18 cellular contexts compared by ENCODE assay signal in the genomic region with DNA sequence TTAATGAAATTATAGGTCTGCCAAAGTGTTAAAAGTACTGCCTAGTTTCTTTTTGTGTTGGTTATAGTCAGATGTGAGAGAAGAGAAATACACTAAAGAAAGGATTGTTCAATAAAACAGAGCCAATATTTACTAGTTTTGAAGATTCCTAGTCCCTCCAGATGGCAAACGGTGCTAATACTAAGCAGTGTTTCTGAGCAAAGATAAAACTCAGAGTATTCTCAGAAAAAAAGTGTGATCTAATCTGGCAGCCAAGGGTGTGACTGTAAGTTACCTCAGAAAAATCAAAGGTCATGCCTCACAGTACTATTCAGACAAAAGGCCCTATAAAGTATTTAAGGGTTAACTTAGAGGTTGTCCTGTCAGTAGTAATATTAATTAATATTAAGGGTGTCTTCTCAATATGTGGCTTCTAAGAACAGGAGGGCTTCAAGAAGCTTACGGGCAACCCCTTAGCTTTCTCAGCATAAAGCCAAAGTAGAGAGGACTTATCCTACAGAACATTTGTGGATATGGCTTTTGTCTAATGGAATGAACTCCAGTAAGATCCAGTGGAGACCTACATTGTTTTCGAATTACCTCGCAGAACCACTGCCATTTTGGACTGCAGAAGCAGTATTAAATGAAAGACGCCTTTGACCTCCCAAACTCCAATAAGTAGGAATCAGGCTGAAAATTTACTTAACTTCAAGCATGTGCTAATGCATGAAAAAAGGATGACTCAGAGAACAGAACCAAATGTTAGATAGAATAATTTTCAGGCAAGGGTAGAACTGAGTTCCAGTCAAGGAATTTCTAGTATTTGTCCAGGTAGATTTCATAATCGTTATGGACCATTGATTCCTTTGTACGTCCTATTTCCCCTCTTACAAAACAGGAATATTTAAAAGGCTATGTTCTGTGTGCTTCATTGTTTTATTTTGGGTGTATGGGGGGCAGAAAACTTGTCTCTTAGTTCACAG. TPM values are rescaled to one million over a fixed set of nuclear protein-coding genes. Genes with fewer than 3 reads are reported as not detected.
DNase-seq lines count a peak whose midpoint lies in the region; ATAC-seq lines count a peak whose summit lies in the region.
"Had no signal": no experiment of that assay in that cellular context is flagged by ENCODE, and none has a peak within 500 bp of the region (broad histone marks: within the 10 kb centered on the region; RNA-seq: fewer than 3 reads in every experiment).

No MANE protein-coding gene starts in this region.

- peaks cover 36% of the 10 kb centered on the region for H3K4me1 Mint-ChIP-seq in activated CD4-positive, alpha-beta T cell treated with anti-CD3 and anti-CD28 coated beads, Interleukin-2, amount 10 ng/mL, durations not matched to agents 24 days and 14 days
- peaks cover 37% of the 10 kb centered on the region for H3K4me1 Mint-ChIP-seq in activated T-helper 2 cell treated with anti-CD3 and anti-CD28 coated beads, Interferon-gamma antibody, Interleukin-2, Interleukin-4, amounts not matched to agents 10 μg/mL and 5 μg/mL and 100 μg/mL, durations not matched to agents 14 hours and 24 hours and 36 hours (ENCODE audit: low read depth)
- H3K4me1 Mint-ChIP-seq in stimulated activated naive CD8-positive, alpha-beta T cell treated with anti-CD3 and anti-CD28 coated beads, Interleukin-15, Interleukin-2, amounts not matched to agents 100 ng/mL and 50 ng/mL, for 24 hours (ENCODE audit: low read depth), result peaks cover 68% of the 10 kb centered on the region

- intact Hi-C loops in activated CD4-positive, alpha-beta T cell treated with anti-CD3 and anti-CD28 coated beads, Interleukin-2, amount 10 ng/mL, durations not matched to agents 24 days and 14 days (cut with micrococcal nuclease), result no loop called here
- intact Hi-C loops in activated T-helper 2 cell treated with anti-CD3 and anti-CD28 coated beads, Interferon-gamma antibody, Interleukin-2, Interleukin-4, amounts not matched to agents 10 μg/mL and 5 μg/mL and 100 μg/mL, durations not matched to agents 14 hours and 24 hours and 36 hours (cut with micrococcal nuclease), result no loop called here
- intact Hi-C loops in left colon (cut with DNase I, micrococcal nuclease), result no loop called here

- peaks cover 14% of the 10 kb centered on the region for H3K9me3 Mint-ChIP-seq in activated CD4-positive, alpha-beta T cell treated with anti-CD3 and anti-CD28 coated beads, Interleukin-2, amount 10 ng/mL, durations not matched to agents 24 days and 14 days
- H3K9me3 Mint-ChIP-seq in activated T-helper 2 cell treated with anti-CD3 and anti-CD28 coated beads, Interferon-gamma antibody, Interleukin-2, Interleukin-4, amounts not matched to agents 10 μg/mL and 5 μg/mL and 100 μg/mL, durations not matched to agents 14 hours and 24 hours and 36 hours, result peaks cover 16% of the 10 kb centered on the region
- peaks cover 20% of the 10 kb centered on the region for H3K9me3 Mint-ChIP-seq in stimulated activated naive CD8-positive, alpha-beta T cell treated with anti-CD3 and anti-CD28 coated beads, Interleukin-15, Interleukin-2, amounts not matched to agents 100 ng/mL and 50 ng/mL, for 24 hours

- H3K27ac Mint-ChIP-seq in activated CD4-positive, alpha-beta T cell treated with anti-CD3 and anti-CD28 coated beads, Interleukin-2, amount 10 ng/mL, durations not matched to agents 24 days and 14 days, result peak overlapping the region; percentile 16
- peak overlapping the region; percentile 7 for H3K27ac Mint-ChIP-seq in activated T-helper 2 cell treated with anti-CD3 and anti-CD28 coated beads, Interferon-gamma antibody, Interleukin-2, Interleukin-4, amounts not matched to agents 10 μg/mL and 5 μg/mL and 100 μg/mL, durations not matched to agents 14 hours and 24 hours and 36 hours
- peak overlapping the region; percentile 41 for H3K27ac Mint-ChIP-seq in stimulated activated naive CD8-positive, alpha-beta T cell treated with anti-CD3 and anti-CD28 coated beads, Interleukin-15, Interleukin-2, amounts not matched to agents 100 ng/mL and 50 ng/mL, for 24 hours

- H3K27me3 Mint-ChIP-seq in activated CD4-positive, alpha-beta T cell treated with anti-CD3 and anti-CD28 coated beads, Interleukin-2, amount 10 ng/mL, durations not matched to agents 24 days and 14 days, result no peaks in the 10 kb centered on the region
- no peaks in the 10 kb centered on the region for H3K27me3 Mint-ChIP-seq in activated T-helper 2 cell treated with anti-CD3 and anti-CD28 coated beads, Interferon-gamma antibody, Interleukin-2, Interleukin-4, amounts not matched to agents 10 μg/mL and 5 μg/mL and 100 μg/mL, durations not matched to agents 14 hours and 24 hours and 36 hours (ENCODE audit: low read depth)
- H3K27me3 Mint-ChIP-seq in stimulated activated naive CD8-positive, alpha-beta T cell treated with anti-CD3 and anti-CD28 coated beads, Interleukin-15, Interleukin-2, amounts not matched to agents 100 ng/mL and 50 ng/mL, for 24 hours, result no peaks in the 10 kb centered on the region

- H3K4me3 Mint-ChIP-seq in activated CD4-positive, alpha-beta T cell treated with anti-CD3 and anti-CD28 coated beads, Interleukin-2, amount 10 ng/mL, durations not matched to agents 24 days and 14 days, result no peak overlapping the region
- no peak overlapping the region for H3K4me3 Mint-ChIP-seq in activated T-helper 2 cell treated with anti-CD3 and anti-CD28 coated beads, Interferon-gamma antibody, Interleukin-2, Interleukin-4, amounts not matched to agents 10 μg/mL and 5 μg/mL and 100 μg/mL, durations not matched to agents 14 hours and 24 hours and 36 hours (ENCODE audit: low read depth)
- H3K4me3 Mint-ChIP-seq in stimulated activated naive CD8-positive, alpha-beta T cell treated with anti-CD3 and anti-CD28 coated beads, Interleukin-15, Interleukin-2, amounts not matched to agents 100 ng/mL and 50 ng/mL, for 24 hours, result no peak overlapping the region

- DNase-seq in activated CD4-positive, alpha-beta T cell treated with anti-CD3 and anti-CD28 coated beads, Interleukin-2, amount 10 ng/mL, durations not matched to agents 24 days and 14 days, result no peak
- no peak for DNase-seq in activated CD4-positive, alpha-beta T cell treated with anti-CD3 and anti-CD28 coated beads for 48 hours
- DNase-seq in activated T-helper 2 cell treated with anti-CD3 and anti-CD28 coated beads, Interferon-gamma antibody, Interleukin-2, Interleukin-4, amounts not matched to agents 10 μg/mL and 5 μg/mL and 100 μg/mL, durations not matched to agents 14 hours and 24 hours and 36 hours (ENCODE audit: low spot score), result no peak
- DNase-seq in left colon (no peak), NCI-H1092 treated with DMSO at 0.1 percent for 48 hours (lab: John Stamatoyannopoulos, UW) (no peak), NOMO-1 treated with dmso at 0.1 percent for 144 hours (lab: John Stamatoyannopoulos, UW; ENCODE audit: unreplicated experiment) (no peak)
- DNase-seq: AML-193, C1 segment of cervical spinal cord, DMS53, GDM1, Kasumi-1, NCI-H1417, NCI-H187, NCI-H446 treated with DMSO at 0.1 percent for 48 hours, NCI-H526 treated with DMSO at 0.1 percent for 48 hours, Right ventricle myocardium superior had no signal

- ATAC-seq in left colon (peak; percentile 27), GM21528 (IDR thresholded peaks at IDR 0.05; ENCODE audit: low FRiP score, unreplicated experiment) (no peak)

- H3K36me3 Mint-ChIP-seq in activated CD4-positive, alpha-beta T cell treated with anti-CD3 and anti-CD28 coated beads, Interleukin-2, amount 10 ng/mL, durations not matched to agents 24 days and 14 days (ENCODE audit: low read depth), result peaks cover 76% of the 10 kb centered on the region
- peaks cover 94% of the 10 kb centered on the region for H3K36me3 Mint-ChIP-seq in activated T-helper 2 cell treated with anti-CD3 and anti-CD28 coated beads, Interferon-gamma antibody, Interleukin-2, Interleukin-4, amounts not matched to agents 10 μg/mL and 5 μg/mL and 100 μg/mL, durations not matched to agents 14 hours and 24 hours and 36 hours (ENCODE audit: low read depth)
- peaks cover 100% of the 10 kb centered on the region for H3K36me3 Mint-ChIP-seq in stimulated activated naive CD8-positive, alpha-beta T cell treated with anti-CD3 and anti-CD28 coated beads, Interleukin-15, Interleukin-2, amounts not matched to agents 100 ng/mL and 50 ng/mL, for 24 hours (ENCODE audit: low read depth)

RNA-seq across cellular contexts. Expression of a gene that starts 46.6 kb away (rescaled TPM):
- 102 and 112 TPM in 2 replicates for total RNA-seq in activated CD4-positive, alpha-beta T cell treated with anti-CD3 and anti-CD28 coated beads, Interleukin-2, amount 10 ng/mL, durations not matched to agents 24 days and 14 days
- total RNA-seq in activated T-helper 2 cell treated with anti-CD3 and anti-CD28 coated beads, Interferon-gamma antibody, Interleukin-2, Interleukin-4, amounts not matched to agents 10 μg/mL and 5 μg/mL and 100 μg/mL, durations not matched to agents 14 hours and 24 hours and 36 hours, result 82.4 and 91.1 TPM in 2 replicates
- 10 to 100 TPM; 55.3 to 61.2 TPM for total RNA-seq in left colon
